12 cellular contexts compared by ENCODE assay signal in the genomic region with DNA sequence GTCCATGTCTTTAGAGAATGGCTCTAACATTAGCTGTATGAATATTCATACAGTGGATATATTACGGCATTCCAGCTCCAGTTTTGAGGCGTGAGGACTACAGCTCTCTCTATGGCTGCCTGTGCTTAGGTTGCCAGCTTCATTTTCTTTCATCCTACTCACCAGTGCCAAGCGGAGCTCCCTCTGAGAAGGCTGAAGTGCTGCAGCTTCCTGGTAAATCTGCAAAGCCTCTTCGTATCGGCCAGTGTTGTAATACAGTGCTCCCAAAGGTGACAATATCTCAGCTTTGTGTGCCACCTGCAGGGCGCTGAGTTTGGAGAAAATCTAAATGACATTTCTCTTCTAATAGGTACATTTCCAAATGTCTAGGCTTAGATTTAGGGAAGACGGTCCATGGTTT. TPM values are rescaled to one million over a fixed set of nuclear protein-coding genes. Genes with fewer than 3 reads are reported as not detected.
DNase-seq lines count a peak whose midpoint lies in the region; ATAC-seq and TF ChIP-seq lines count a peak whose summit lies in the region.
"Had no signal": no experiment of that assay in that cellular context is flagged by ENCODE, and none has a peak within 500 bp of the region (broad histone marks: within the 10 kb centered on the region; RNA-seq: fewer than 3 reads in every experiment).

No MANE protein-coding gene starts in this region.

- TF ChIP-seq CTCF in SK-N-SH (IDR thresholded peaks at IDR 0.05) (0 out of 2 replicates have a peak, but pooled peaks have one; percentile 10), epithelial cell of esophagus (IDR thresholded peaks at IDR 0.05; ENCODE audit: insufficient read depth, low read depth, low read length, missing control alignments) (peak; percentile 12), WTC11 (IDR thresholded peaks at IDR 0.05) (no peak)

- no peaks in the 10 kb centered on the region for H3K36me3 ChIP-seq in SK-N-SH (replicated peaks in 1 of 2; ENCODE audit: control insufficient read depth in 1 of 2, insufficient read depth in 2 of 2, low read length in 1 of 2)
- H3K36me3 ChIP-seq: neutrophil had no signal

- no peak overlapping the region for H3K4me2 ChIP-seq in SK-N-SH

- CTCF ChIA-PET in SK-N-SH (lab: Yijun Ruan, JAX), result interaction anchor here (0.9 to 1.7 kb wide), 2 partner anchors 11 to 1290 kb away, joined by 4 to 8 read pairs; no protein-coding TSS in a partner anchor
- CTCF ChIA-PET in WTC11 (lab: Charles Lee), result no interaction called here

- TF ChIP-seq RAD21 in SK-N-SH (IDR thresholded peaks at IDR 0.05; ENCODE audit: low read length), result 0 out of 2 replicates have a peak, but pooled peaks have one; percentile 16

- no peaks in the 10 kb centered on the region for H3K27me3 ChIP-seq in SK-N-SH (ENCODE audit: insufficient read depth)

- H3K36me3 Mint-ChIP-seq in WTC11, result peaks cover 6% of the 10 kb centered on the region; the same call in 1 of the 2 replicates

- no peaks in the 10 kb centered on the region; a peak in 1 of 4 replicates for H3K4me1 ChIP-seq in SK-N-SH (ENCODE audit: control insufficient read depth in 1 of 2, insufficient read depth in 2 of 2, low read depth in 1 of 2, low read length in 1 of 2)

- DNase-seq in SK-N-SH (no peak), NCI-H526 treated with DMSO at 0.1 percent for 48 hours (lab: John Stamatoyannopoulos, UW) (peak; percentile 44), epithelial cell of esophagus (ENCODE audit: low read depth) (peak; percentile 9), putamen (ENCODE audit: low spot score) (peak; percentile 17), WTC11 (ENCODE audit: low spot score) (no peak), NCI-H2029 (lab: John Stamatoyannopoulos, UW) (no peak)
- DNase-seq: EL, NCI-H1048, T-helper 9 cell had no signal

- H3K9me2 ChIP-seq in SK-N-SH, result no peaks in the 10 kb centered on the region

- no peaks in the 10 kb centered on the region for H3K27me3 Mint-ChIP-seq in WTC11 (ENCODE audit: low read depth)

- WGBS in SK-N-SH (ENCODE audit: low lambda C conversion rate), result 82% methylated on average over 7 of the region's 7 CpGs

- H3K27ac ChIP-seq in SK-N-SH (ENCODE audit: low read depth in 2 of 2, low read length in 1 of 2), result no peak overlapping the region
- H3K27ac ChIP-seq: neutrophil had no signal

- ATAC-seq in SK-N-SH treated with all-trans-retinoic acid at 6 μM for 48 hours (no peak), GM21367 (IDR thresholded peaks at IDR 0.05; ENCODE audit: unreplicated experiment) (no peak), WTC11 (no peak)

- H3K79me2 ChIP-seq in SK-N-SH (ENCODE audit: insufficient read depth), result no peaks in the 10 kb centered on the region

- no peak overlapping the region for H3K27ac Mint-ChIP-seq in WTC11

- no peak overlapping the region for H2AFZ ChIP-seq in SK-N-SH (ENCODE audit: low read depth)

- H3K4me3 ChIP-seq in SK-N-SH (ENCODE audit: low read depth in 2 of 2, low read length in 1 of 2), result no peak overlapping the region
- no peak overlapping the region for H3K4me3 ChIP-seq in epithelial cell of esophagus (ENCODE audit: low read length)

- TF ChIP-seq EP300 in SK-N-SH (IDR thresholded peaks at IDR 0.05; ENCODE audit: borderline replicate concordance in 1 of 2, low read depth in 1 of 2, low read length in 1 of 2), result no peak

- H3K9me3 Mint-ChIP-seq in WTC11, result no peaks in the 10 kb centered on the region

- no peaks in the 10 kb centered on the region for H3F3A ChIP-seq in SK-N-SH (replicated peaks; ENCODE audit: insufficient read depth)

- no peaks in the 10 kb centered on the region for H4K20me1 ChIP-seq in SK-N-SH (ENCODE audit: insufficient read depth)

- POLR2A ChIA-PET in SK-N-SH (lab: Yijun Ruan, JAX), result no interaction called here
- POLR2A ChIA-PET in WTC11 (lab: Charles Lee), result no interaction called here

- no peak overlapping the region for H3K9ac ChIP-seq in SK-N-SH

- no peaks in the 10 kb centered on the region for H3K9me3 ChIP-seq in SK-N-SH
- H3K9me3 ChIP-seq: neutrophil had no signal

- H3K4me1 Mint-ChIP-seq in WTC11, result no peaks in the 10 kb centered on the region

- no peak overlapping the region for H3K4me3 Mint-ChIP-seq in WTC11

TF ChIP-seq in SK-N-SH, 30 proteins besides CTCF, POLR2A, EP300 and RAD21:
- TF ChIP-seq ELF1 (IDR thresholded peaks at IDR 0.05), result no peak
- TF ChIP-seq FOXJ3 (CRISPR knock-in tag; IDR thresholded peaks at IDR 0.05), result no peak
TF ChIP-seq in SK-N-SH: peak in this region for 0.

TF ChIP-seq in SK-N-SH treated with all-trans-retinoic acid at 6 μM for 48 hours, 23 proteins besides CTCF, POLR2A, EP300 and RAD21 (continues in another document):
- TF ChIP-seq, protein P1, sequence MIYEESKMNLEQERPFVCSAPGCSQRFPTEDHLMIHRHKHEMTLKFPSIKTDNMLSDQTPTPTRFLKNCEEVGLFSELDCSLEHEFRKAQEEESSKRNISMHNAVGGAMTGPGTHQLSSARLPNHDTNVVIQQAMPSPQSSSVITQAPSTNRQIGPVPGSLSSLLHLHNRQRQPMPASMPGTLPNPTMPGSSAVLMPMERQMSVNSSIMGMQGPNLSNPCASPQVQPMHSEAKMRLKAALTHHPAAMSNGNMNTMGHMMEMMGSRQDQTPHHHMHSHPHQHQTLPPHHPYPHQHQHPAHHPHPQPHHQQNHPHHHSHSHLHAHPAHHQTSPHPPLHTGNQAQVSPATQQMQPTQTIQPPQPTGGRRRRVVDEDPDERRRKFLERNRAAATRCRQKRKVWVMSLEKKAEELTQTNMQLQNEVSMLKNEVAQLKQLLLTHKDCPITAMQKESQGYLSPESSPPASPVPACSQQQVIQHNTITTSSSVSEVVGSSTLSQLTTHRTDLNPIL (CRISPR knock-in tag; IDR thresholded peaks at IDR 0.05; ENCODE audit: low read depth), result no peak
- TF ChIP-seq OSR1 (CRISPR knock-in tag; IDR thresholded peaks at IDR 0.05) (no peak), TCF4 (CRISPR knock-in tag; IDR thresholded peaks at IDR 0.05; ENCODE audit: borderline replicate concordance) (no peak)
- TF ChIP-seq, protein P2, sequence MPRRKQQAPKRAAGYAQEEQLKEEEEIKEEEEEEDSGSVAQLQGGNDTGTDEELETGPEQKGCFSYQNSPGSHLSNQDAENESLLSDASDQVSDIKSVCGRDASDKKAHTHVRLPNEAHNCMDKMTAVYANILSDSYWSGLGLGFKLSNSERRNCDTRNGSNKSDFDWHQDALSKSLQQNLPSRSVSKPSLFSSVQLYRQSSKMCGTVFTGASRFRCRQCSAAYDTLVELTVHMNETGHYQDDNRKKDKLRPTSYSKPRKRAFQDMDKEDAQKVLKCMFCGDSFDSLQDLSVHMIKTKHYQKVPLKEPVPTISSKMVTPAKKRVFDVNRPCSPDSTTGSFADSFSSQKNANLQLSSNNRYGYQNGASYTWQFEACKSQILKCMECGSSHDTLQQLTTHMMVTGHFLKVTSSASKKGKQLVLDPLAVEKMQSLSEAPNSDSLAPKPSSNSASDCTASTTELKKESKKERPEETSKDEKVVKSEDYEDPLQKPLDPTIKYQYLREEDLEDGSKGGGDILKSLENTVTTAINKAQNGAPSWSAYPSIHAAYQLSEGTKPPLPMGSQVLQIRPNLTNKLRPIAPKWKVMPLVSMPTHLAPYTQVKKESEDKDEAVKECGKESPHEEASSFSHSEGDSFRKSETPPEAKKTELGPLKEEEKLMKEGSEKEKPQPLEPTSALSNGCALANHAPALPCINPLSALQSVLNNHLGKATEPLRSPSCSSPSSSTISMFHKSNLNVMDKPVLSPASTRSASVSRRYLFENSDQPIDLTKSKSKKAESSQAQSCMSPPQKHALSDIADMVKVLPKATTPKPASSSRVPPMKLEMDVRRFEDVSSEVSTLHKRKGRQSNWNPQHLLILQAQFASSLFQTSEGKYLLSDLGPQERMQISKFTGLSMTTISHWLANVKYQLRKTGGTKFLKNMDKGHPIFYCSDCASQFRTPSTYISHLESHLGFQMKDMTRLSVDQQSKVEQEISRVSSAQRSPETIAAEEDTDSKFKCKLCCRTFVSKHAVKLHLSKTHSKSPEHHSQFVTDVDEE (CRISPR knock-in tag; IDR thresholded peaks at IDR 0.05), result no peak

TF ChIP-seq in WTC11, 78 proteins besides CTCF, POLR2A, EP300 and RAD21 (continues in another document):
- TF ChIP-seq, protein P3, sequence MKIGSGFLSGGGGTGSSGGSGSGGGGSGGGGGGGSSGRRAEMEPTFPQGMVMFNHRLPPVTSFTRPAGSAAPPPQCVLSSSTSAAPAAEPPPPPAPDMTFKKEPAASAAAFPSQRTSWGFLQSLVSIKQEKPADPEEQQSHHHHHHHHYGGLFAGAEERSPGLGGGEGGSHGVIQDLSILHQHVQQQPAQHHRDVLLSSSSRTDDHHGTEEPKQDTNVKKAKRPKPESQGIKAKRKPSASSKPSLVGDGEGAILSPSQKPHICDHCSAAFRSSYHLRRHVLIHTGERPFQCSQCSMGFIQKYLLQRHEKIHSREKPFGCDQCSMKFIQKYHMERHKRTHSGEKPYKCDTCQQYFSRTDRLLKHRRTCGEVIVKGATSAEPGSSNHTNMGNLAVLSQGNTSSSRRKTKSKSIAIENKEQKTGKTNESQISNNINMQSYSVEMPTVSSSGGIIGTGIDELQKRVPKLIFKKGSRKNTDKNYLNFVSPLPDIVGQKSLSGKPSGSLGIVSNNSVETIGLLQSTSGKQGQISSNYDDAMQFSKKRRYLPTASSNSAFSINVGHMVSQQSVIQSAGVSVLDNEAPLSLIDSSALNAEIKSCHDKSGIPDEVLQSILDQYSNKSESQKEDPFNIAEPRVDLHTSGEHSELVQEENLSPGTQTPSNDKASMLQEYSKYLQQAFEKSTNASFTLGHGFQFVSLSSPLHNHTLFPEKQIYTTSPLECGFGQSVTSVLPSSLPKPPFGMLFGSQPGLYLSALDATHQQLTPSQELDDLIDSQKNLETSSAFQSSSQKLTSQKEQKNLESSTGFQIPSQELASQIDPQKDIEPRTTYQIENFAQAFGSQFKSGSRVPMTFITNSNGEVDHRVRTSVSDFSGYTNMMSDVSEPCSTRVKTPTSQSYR (CRISPR knock-in tag; IDR thresholded peaks at IDR 0.05), result no peak
- TF ChIP-seq ERG (CRISPR knock-in tag; IDR thresholded peaks at IDR 0.05), result no peak
- TF ChIP-seq ZNF423 (CRISPR knock-in tag; IDR thresholded peaks at IDR 0.05), result no peak
- TF ChIP-seq GTF2I (CRISPR knock-in tag; conservative IDR thresholded peaks at IDR 0.05), result no peak

RNA-seq across cellular contexts. Expression of gene OVCH1, which starts 19.8 kb away (rescaled TPM):
- not detected in 2 replicates for polyA plus RNA-seq in SK-N-SH (2012; rRNA removed)
- not detected in 2 replicates for polyA plus RNA-seq in SK-N-SH (2012; cell fraction: cytosol; rRNA removed)
- polyA plus RNA-seq in SK-N-SH (2012; cell fraction: nucleus; rRNA removed), result not detected in 2 replicates
- total RNA-seq in WTC11 (2021), result 0.04 to 0.25 TPM in 2 of 3 replicates, not detected in the other

Comparison
In these comparisons a context has a peak if more than half of its experiments do, and no peak if none do; other contexts are left out.
1. DNase-seq: peak in NCI-H526 treated with DMSO at 0.1 percent for 48 hours (single experiment), epithelial cell of esophagus (single experiment) and putamen (single experiment); none in SK-N-SH (single experiment), WTC11 (single experiment) and NCI-H2029 (single experiment).
2. Of the 6 proteins assayed by ChIP-seq in both WTC11 and SK-N-SH: peak only in WTC11: none; only in SK-N-SH: CTCF; in both: none; in neither: 5.